8 cellular contexts compared by ENCODE assay signal in genomic region chr15:74382004-74382816, GRCh38. TPM values are rescaled to one million over a fixed set of nuclear protein-coding genes. Genes with fewer than 3 reads are reported as not detected.
DNase-seq lines count a peak whose midpoint lies in the region; ATAC-seq lines count a peak whose summit lies in the region.

No MANE protein-coding gene starts in this region.

- H3K9me3 Mint-ChIP-seq in central memory CD8-positive, alpha-beta T cell, result no peaks in the 10 kb centered on the region

- H3K4me3 Mint-ChIP-seq in central memory CD8-positive, alpha-beta T cell, result no peak overlapping the region

- H3K36me3 Mint-ChIP-seq in central memory CD8-positive, alpha-beta T cell (ENCODE audit: insufficient read depth), result peaks cover 2% of the 10 kb centered on the region

- intact Hi-C loops in left colon (cut with DNase I, micrococcal nuclease), result loop anchor here in 1 of 2 donors (5.0 kb wide), 1 partner anchor 55 kb away; no protein-coding TSS in a partner anchor

- no peaks in the 10 kb centered on the region for H3K27me3 Mint-ChIP-seq in central memory CD8-positive, alpha-beta T cell

- peak overlapping the region; percentile 30 for H3K27ac Mint-ChIP-seq in central memory CD8-positive, alpha-beta T cell (ENCODE audit: low read depth)

- DNase-seq in CD1c-positive myeloid dendritic cell (ENCODE audit: extremely low spot score), result peak; percentile 91
- DNase-seq in H4 (ENCODE audit: low spot score), result peak; percentile 57
- DNase-seq in NCI-H2227 (lab: John Stamatoyannopoulos, UW; ENCODE audit: unreplicated experiment), result peak; percentile 61
- peak; percentile 40 for DNase-seq in activated CD4-positive, CD25-positive, alpha-beta regulatory T cell treated with anti-CD3 and anti-CD28 coated beads, Interleukin-2, amount 50 U/mL, for 16 hours (ENCODE audit: low read depth, low spot score)
- DNase-seq in central memory CD8-positive, alpha-beta T cell (ENCODE audit: low spot score in 2 of 2), result peak; percentile 62 to 69
- DNase-seq in left colon, result peak; percentile 67 to 89
- DNase-seq in stimulated activated CD4-positive, alpha-beta T cell treated with anti-CD3 and anti-CD28 coated beads, Interleukin-4, amount 100 ng/mL, for 1 hour, result peak; percentile 74

- H3K4me1 Mint-ChIP-seq in central memory CD8-positive, alpha-beta T cell, result peaks cover 43% of the 10 kb centered on the region

- ATAC-seq in central memory CD8-positive, alpha-beta T cell (replicated peaks; ENCODE audit: extremely low read depth, poor library complexity, severe bottlenecking), result peak; percentile 18
- ATAC-seq in left colon (peak; percentile 95), GM18498 (IDR thresholded peaks at IDR 0.05; ENCODE audit: unreplicated experiment) (no peak)

RNA-seq across cellular contexts. Expression of gene CYP11A1, which starts 14.8 kb away (rescaled TPM):
- not detected in 2 replicates for total RNA-seq in H4 (2014; rRNA removed; shearing (Covaris generic))
- total RNA-seq in left colon, result under 1 TPM in 1 of 2 donors, not detected in 1; 0.31 TPM

RNA-seq across cellular contexts. Expression of gene SEMA7A, which starts 51.5 kb away (rescaled TPM):
- 0.53 and 0.91 TPM in 2 replicates for total RNA-seq in H4 (2014; rRNA removed; shearing (Covaris generic))
- total RNA-seq in left colon, result 1 to 10 TPM in 1 of 2 donors, under 1 TPM in 1; 0.79 to 1.7 TPM

Comparison
In these comparisons a context has a peak if more than half of its experiments do, and no peak if none do; other contexts are left out.
1. DNase-seq: peak in every context shown above with its lines; median percentile 91 in CD1c-positive myeloid dendritic cell; 78 in left colon; 74 in stimulated activated CD4-positive, alpha-beta T cell treated with anti-CD3 and anti-CD28 coated beads, Interleukin-4, amount 100 ng/mL, for 1 hour; 66 in central memory CD8-positive, alpha-beta T cell; 61 in NCI-H2227; 57 in H4; 40 in activated CD4-positive, CD25-positive, alpha-beta regulatory T cell treated with anti-CD3 and anti-CD28 coated beads, Interleukin-2, amount 50 U/mL, for 16 hours.